Comparison of ENCODE assay signal across 9 cellular contexts in the genomic region with DNA sequence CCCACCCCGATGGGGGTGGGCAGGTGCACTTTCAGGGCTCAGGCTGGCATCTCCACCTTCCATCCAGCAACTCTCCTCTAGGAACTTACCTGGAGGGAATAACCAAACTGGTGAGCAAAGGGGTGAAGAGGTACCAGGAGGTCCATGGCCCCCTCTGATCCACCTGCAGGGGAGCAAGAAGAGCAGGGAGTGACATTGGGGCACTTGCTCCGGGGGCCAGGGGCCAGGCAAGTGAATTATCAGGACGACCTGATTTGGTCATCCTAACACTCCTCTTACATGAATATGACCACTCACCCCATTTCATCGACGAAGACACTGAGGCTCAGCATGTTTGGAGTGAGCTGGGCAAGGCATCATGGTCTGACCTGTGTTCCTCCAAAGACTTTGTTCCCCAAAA. TPM values are rescaled to one million over a fixed set of nuclear protein-coding genes. Genes with fewer than 3 reads are reported as not detected.
"Had no signal": no experiment of that assay in that cellular context is flagged by ENCODE, and none has a peak within 500 bp of the region (broad histone marks: within the 10 kb centered on the region; RNA-seq: fewer than 3 reads in every experiment).

No MANE protein-coding gene starts in this region.

- ATAC-seq: HCT116, K562 had no signal

- H3K36me3 ChIP-seq: HAP-1 had no signal

- H2AFZ ChIP-seq: GM23248 had no signal

- H3K9me3 ChIP-seq: HAP-1 had no signal

- H3K4me1 ChIP-seq: HAP-1 had no signal

- FAIRE-seq: HTR-8/SVneo, K562 had no signal

- H3K4me3 ChIP-seq: GM23248, HAP-1, K562 had no signal

- DNase-seq: GM23248, GOT3, H7, IMR-90 had no signal

- H3K9ac ChIP-seq: GM23248 had no signal

- H3K27ac ChIP-seq: GM23248 had no signal

RNA-seq across cellular contexts. Expression of a gene that starts 6.0 kb away (rescaled TPM):
- total RNA-seq: GM23248, H4, IMR-90, K562 had no signal
- polyA plus RNA-seq: GM23248, IMR-90, K562 had no signal
